9 cellular contexts compared by ENCODE assay signal in genomic region chr1:26922901-26923300, GRCh38. TPM values are rescaled to one million over a fixed set of nuclear protein-coding genes. Genes with fewer than 3 reads are reported as not detected.
A peak's percentile ranks its signal among the peaks of the same experiment; 100 is the strongest.
DNase-seq lines count a peak whose midpoint lies in the region; ATAC-seq and TF ChIP-seq lines count a peak whose summit lies in the region.
"Had no signal": no experiment of that assay in that cellular context is flagged by ENCODE, and none has a peak within 500 bp of the region (broad histone marks: within the 10 kb centered on the region; RNA-seq: fewer than 3 reads in every experiment).

No MANE protein-coding gene starts in this region.

- 85% methylated on average over 3 of the region's 3 CpGs for WGBS in SK-N-SH (ENCODE audit: low lambda C conversion rate)

- H3K27ac ChIP-seq in SK-N-SH (ENCODE audit: low read depth in 2 of 2, low read length in 1 of 2), result no peak overlapping the region

- H3F3A ChIP-seq in SK-N-SH (replicated peaks; ENCODE audit: insufficient read depth), result peaks cover 3% of the 10 kb centered on the region

- peak overlapping the region; percentile 98 for H3K4me3 Mint-ChIP-seq in T-helper 17 cell

- H3K4me1 Mint-ChIP-seq in T-helper 17 cell, result peaks cover 31% of the 10 kb centered on the region

- TF ChIP-seq EP300 in SK-N-SH (IDR thresholded peaks at IDR 0.05; ENCODE audit: borderline replicate concordance in 1 of 2, low read depth in 1 of 2, low read length in 1 of 2), result no peak

- peaks cover 54% of the 10 kb centered on the region for H3K79me2 ChIP-seq in SK-N-SH (ENCODE audit: insufficient read depth)

- TF ChIP-seq CTCF in SK-N-SH (IDR thresholded peaks at IDR 0.05) (no peak), fibroblast of pulmonary artery (IDR thresholded peaks at IDR 0.05; ENCODE audit: low read length, missing control alignments) (no peak)

- CTCF ChIA-PET in SK-N-SH (lab: Yijun Ruan, JAX), result no interaction called here

- H3K4me3 ChIP-seq in SK-N-SH (ENCODE audit: low read depth in 2 of 2, low read length in 1 of 2), result peak overlapping the region; percentile 69 to 80
- H3K4me3 ChIP-seq in fibroblast of pulmonary artery (replicated peaks; ENCODE audit: low read depth, low read length), result peak overlapping the region; percentile 89
- H3K4me3 ChIP-seq in skeletal muscle satellite cell (ENCODE audit: low read length), result peak overlapping the region; percentile 83

- no peaks in the 10 kb centered on the region for H3K9me2 ChIP-seq in SK-N-SH

- no peaks in the 10 kb centered on the region for H3K27me3 Mint-ChIP-seq in T-helper 17 cell

- peaks cover 13 to 16% of the 10 kb centered on the region in 2 experiments; a peak in 1 of 4 replicates for H3K4me1 ChIP-seq in SK-N-SH (ENCODE audit: control insufficient read depth in 1 of 2, insufficient read depth in 2 of 2, low read depth in 1 of 2, low read length in 1 of 2)
- peaks cover 24% of the 10 kb centered on the region for H3K4me1 ChIP-seq in skeletal muscle satellite cell (ENCODE audit: control insufficient read depth, insufficient read depth, low read length)

- TF ChIP-seq RAD21 in SK-N-SH (IDR thresholded peaks at IDR 0.05; ENCODE audit: low read length), result no peak

- H3K36me3 Mint-ChIP-seq in T-helper 17 cell (ENCODE audit: low read depth), result peaks cover 2% of the 10 kb centered on the region

- ATAC-seq in SK-N-SH treated with all-trans-retinoic acid at 6 μM for 48 hours, result no peak
- no peak for ATAC-seq in T-helper 17 cell

- H2AFZ ChIP-seq in SK-N-SH (ENCODE audit: low read depth), result no peak overlapping the region

- peak overlapping the region; percentile 93 for H3K27ac Mint-ChIP-seq in T-helper 17 cell

- peaks cover 20 to 31% of the 10 kb centered on the region in 2 experiments for H3K36me3 ChIP-seq in SK-N-SH (replicated peaks in 1 of 2; ENCODE audit: control insufficient read depth in 1 of 2, insufficient read depth in 2 of 2, low read length in 1 of 2)
- H3K36me3 ChIP-seq in skeletal muscle satellite cell (ENCODE audit: insufficient read depth, low read length), result peaks cover 33% of the 10 kb centered on the region

- H3K9me3 ChIP-seq in SK-N-SH (no peaks in the 10 kb centered on the region), T-helper 17 cell (ENCODE audit: control insufficient read depth, low read length, poor library complexity, severe bottlenecking) (no peaks in the 10 kb centered on the region), skeletal muscle satellite cell (replicated peaks; ENCODE audit: low read length) (no peaks in the 10 kb centered on the region)

- peaks cover 13% of the 10 kb centered on the region; the same call in 1 of the 2 replicates for H4K20me1 ChIP-seq in SK-N-SH (ENCODE audit: insufficient read depth)

- DNase-seq in SK-N-SH, result no peak
- DNase-seq in T-helper 17 cell, result no peak
- DNase-seq in fibroblast of pulmonary artery (ENCODE audit: low read depth), result no peak
- DNase-seq in DMS53 treated with DMSO at 0.1 percent for 48 hours (lab: John Stamatoyannopoulos, UW; ENCODE audit: unreplicated experiment), result no peak
- DNase-seq in kidney glomerular epithelial cell (lab: John Stamatoyannopoulos, UW), result no peak
- DNase-seq in ureter (ENCODE audit: low spot score), result no peak

- H3K9ac ChIP-seq in SK-N-SH (peak overlapping the region; percentile 90; the same call in 1 of the 2 replicates), skeletal muscle satellite cell (ENCODE audit: low read depth, low read length) (peak overlapping the region; percentile 92)

- H3K4me2 ChIP-seq in SK-N-SH (peak overlapping the region; percentile 93), skeletal muscle satellite cell (ENCODE audit: low read length) (peak overlapping the region; percentile 83)

- H3K27me3 ChIP-seq in SK-N-SH (ENCODE audit: insufficient read depth) (no peaks in the 10 kb centered on the region), skeletal muscle satellite cell (ENCODE audit: control insufficient read depth, insufficient read depth, low read length) (no peaks in the 10 kb centered on the region)

- POLR2A ChIA-PET in SK-N-SH (lab: Yijun Ruan, JAX), result no interaction called here

TF ChIP-seq in SK-N-SH, 30 proteins besides CTCF, POLR2A, EP300 and RAD21 (continues in another document):
- TF ChIP-seq MAX (IDR thresholded peaks at IDR 0.05; ENCODE audit: low read depth) (no peak), MEF2A (IDR thresholded peaks at IDR 0.05; ENCODE audit: borderline replicate concordance, low read depth) (no peak), EZH2phosphoT487 (IDR thresholded peaks at IDR 0.05; ENCODE audit: borderline replicate concordance, low read depth) (no peak), SMC3 (IDR thresholded peaks at IDR 0.05; ENCODE audit: low read depth, low read length) (no peak), USF2 (IDR thresholded peaks at IDR 0.05; ENCODE audit: borderline replicate concordance, low read depth, low read length) (no peak), NFIC (IDR thresholded peaks at IDR 0.05; ENCODE audit: borderline replicate concordance) (no peak), ELF1 (IDR thresholded peaks at IDR 0.05) (no peak), YY1 (IDR thresholded peaks at IDR 0.05; ENCODE audit: low read depth) (no peak)

TF ChIP-seq in SK-N-SH treated with all-trans-retinoic acid at 6 μM for 48 hours, 23 proteins besides CTCF, POLR2A, EP300 and RAD21 (continues in another document):
- no peak for TF ChIP-seq POU6F1 (CRISPR knock-in tag; IDR thresholded peaks at IDR 0.05; ENCODE audit: borderline replicate concordance, low read depth)
- no peak for TF ChIP-seq ESRRG (CRISPR knock-in tag; IDR thresholded peaks at IDR 0.05)
- TF ChIP-seq SNAI2 (CRISPR knock-in tag; IDR thresholded peaks at IDR 0.05), result no peak
- no peak for TF ChIP-seq CSRNP3 (CRISPR knock-in tag; IDR thresholded peaks at IDR 0.05)
- no peak for TF ChIP-seq ZC3H10 (CRISPR knock-in tag; IDR thresholded peaks at IDR 0.05)

RNA-seq across cellular contexts. Expression of gene NUDC, which starts 1.4 kb away (rescaled TPM):
- 96.2 and 153 TPM in 2 replicates for polyA plus RNA-seq in SK-N-SH (2012; rRNA removed)
- polyA plus RNA-seq in SK-N-SH (2012; cell fraction: cytosol; rRNA removed), result 144 and 146 TPM in 2 replicates
- 71.1 and 79.5 TPM in 2 replicates for polyA plus RNA-seq in SK-N-SH (2012; cell fraction: nucleus; rRNA removed)
- total RNA-seq in T-helper 17 cell (10 to 100 TPM; 41.8 to 43.0 TPM), ureter (56.1 TPM)
- 19.3 and 23.6 TPM in 2 replicates for total RNA-seq in skeletal muscle satellite cell (2012; rRNA removed)

RNA-seq across cellular contexts. Expression of gene NR0B2, which starts 9.1 kb away (rescaled TPM):
- not detected in 2 replicates for polyA plus RNA-seq in SK-N-SH (2012; rRNA removed)
- polyA plus RNA-seq in SK-N-SH (2012; cell fraction: cytosol; rRNA removed), result 0.03 TPM in 1 of 2 replicates, not detected in the other
- polyA plus RNA-seq in SK-N-SH (2012; cell fraction: nucleus; rRNA removed), result 0.06 and 0.09 TPM in 2 replicates
- total RNA-seq in T-helper 17 cell (not detected), ureter (not detected)
- total RNA-seq in skeletal muscle satellite cell (2012; rRNA removed), result not detected in 2 replicates
- total RNA-seq: M059J had no signal

RNA-seq across cellular contexts. Expression of gene GPATCH3, which starts 22.6 kb away (rescaled TPM):
- polyA plus RNA-seq in SK-N-SH (2012; rRNA removed), result 9.1 and 11.1 TPM in 2 replicates
- 6.8 and 7.1 TPM in 2 replicates for polyA plus RNA-seq in SK-N-SH (2012; cell fraction: cytosol; rRNA removed)
- polyA plus RNA-seq in SK-N-SH (2012; cell fraction: nucleus; rRNA removed), result 19.0 and 21.5 TPM in 2 replicates
- total RNA-seq in T-helper 17 cell (10 to 100 TPM; 26.4 to 43.2 TPM), ureter (9.0 TPM)
- 5.3 and 5.7 TPM in 2 replicates for total RNA-seq in skeletal muscle satellite cell (2012; rRNA removed)

RNA-seq across cellular contexts. Expression of gene GPN2, which starts 32.8 kb away (rescaled TPM):
- 20.6 and 24.0 TPM in 2 replicates for polyA plus RNA-seq in SK-N-SH (2012; rRNA removed)
- polyA plus RNA-seq in SK-N-SH (2012; cell fraction: cytosol; rRNA removed), result 12.4 and 12.8 TPM in 2 replicates
- polyA plus RNA-seq in SK-N-SH (2012; cell fraction: nucleus; rRNA removed), result 52.1 and 56.1 TPM in 2 replicates
- total RNA-seq in T-helper 17 cell, result 10 to 100 TPM; 29.1 to 41.9 TPM
- 7.4 and 8.5 TPM in 2 replicates for total RNA-seq in skeletal muscle satellite cell (2012; rRNA removed)
- total RNA-seq in ureter, result 47.3 TPM

RNA-seq across cellular contexts. Expression of gene KDF1, which starts 37.4 kb away (rescaled TPM):
- polyA plus RNA-seq in SK-N-SH (2012; rRNA removed), result not detected in 2 replicates
- polyA plus RNA-seq in SK-N-SH (2012; cell fraction: cytosol; rRNA removed), result not detected in 2 replicates
- not detected in 2 replicates for polyA plus RNA-seq in SK-N-SH (2012; cell fraction: nucleus; rRNA removed)
- total RNA-seq in T-helper 17 cell (1 to 10 TPM in 1 of 2 donors, under 1 TPM in 1; 0.62 to 1.3 TPM), ureter (15.7 TPM)
- total RNA-seq in skeletal muscle satellite cell (2012; rRNA removed), result not detected in 2 replicates
- total RNA-seq: M059J had no signal
